In the genomic region with DNA sequence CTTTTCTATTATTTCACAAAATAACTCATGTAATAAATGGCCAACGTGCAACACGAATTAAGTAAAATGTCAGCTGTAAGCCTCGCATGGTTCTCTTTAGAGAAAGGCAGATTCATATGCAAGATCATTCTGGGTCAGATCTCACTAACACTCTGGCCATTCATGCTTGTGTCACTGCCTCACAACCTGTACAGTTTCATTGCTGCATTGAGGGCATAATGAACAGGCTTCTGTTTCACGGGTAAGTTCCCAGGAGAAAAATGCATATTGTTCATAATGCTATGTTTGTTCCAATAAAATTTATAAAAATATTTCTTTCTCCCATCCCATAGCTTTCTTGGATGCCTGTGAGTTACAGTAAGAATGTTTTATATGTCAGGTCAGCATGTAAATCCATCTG, we compare ENCODE assay signal across 6 cellular contexts.
"Had no signal": no experiment of that assay in that cellular context is flagged by ENCODE, and none has a peak within 500 bp of the region (broad histone marks: within the 10 kb centered on the region; RNA-seq: fewer than 3 reads in every experiment).

No MANE protein-coding gene starts in this region.

- H3K27ac ChIP-seq: HL-60 had no signal

- H2AFZ ChIP-seq: GM23338 had no signal

- ATAC-seq: GM23338, HepG2 had no signal

- DNase-seq: H9, HCEC 1CT, KBM-7 had no signal

- H3K4me3 ChIP-seq: GM23338 had no signal

- H3K4me2 ChIP-seq: GM23338 had no signal
